ENCODE assay signal across 36 cellular contexts in genomic region chr14:26934151-26934550, GRCh38.
"Had no signal": no experiment of that assay in that cellular context is flagged by ENCODE, and none has a peak within 500 bp of the region (broad histone marks: within the 10 kb centered on the region; RNA-seq: fewer than 3 reads in every experiment).

No MANE protein-coding gene starts in this region.

- FAIRE-seq: colon, endometrium, endothelial cell of umbilical vein, frontal cortex had no signal

- H3K9me3 ChIP-seq: adrenal gland, body of pancreas, esophagus squamous epithelium, heart left ventricle had no signal

- DNase-seq: activated CD4-positive, alpha-beta memory T cell treated with anti-CD3 and anti-CD28 coated beads for 36 hours; activated CD4-positive, alpha-beta T cell treated with anti-CD3 and anti-CD28 coated beads for 36 hours; activated CD4-positive, alpha-beta T cell treated with anti-CD3 and anti-CD28 coated beads, Interleukin-2, amount 10 ng/mL, durations not matched to agents 24 days and 14 days; activated CD4-positive, CD25-positive, alpha-beta regulatory T cell; activated CD4-positive, CD25-positive, alpha-beta regulatory T cell treated with anti-CD3 and anti-CD28 coated beads, Interleukin-2, amount 50 U/mL, for 72 hours; activated CD8-positive, alpha-beta memory T cell treated with anti-CD3 and anti-CD28 coated beads, Interleukin-2, amount 10 ng/mL, durations not matched to agents 7 days and 5 days; activated CD8-positive, alpha-beta memory T cell treated with anti-CD3 and anti-CD28 coated beads, Interleukin-2, amount 50 U/mL, for 4 hours; activated CD8-positive, alpha-beta T cell treated with anti-CD3 and anti-CD28 coated beads, Interleukin-2, amount 10 ng/mL, durations not matched to agents 7 days and 5 days; activated effector memory CD4-positive, alpha-beta T cell treated with anti-CD3 and anti-CD28 coated beads, Interleukin-2, amount 50 U/mL, for 16 hours; activated naive CD4-positive, alpha-beta T cell treated with anti-CD3 and anti-CD28 coated beads for 36 hours; activated naive CD8-positive, alpha-beta T cell treated with anti-CD3 and anti-CD28 coated beads for 36 hours; activated naive CD8-positive, alpha-beta T cell treated with anti-CD3 and anti-CD28 coated beads, Interleukin-2, amount 50 U/mL, for 24 hours; activated T-cell treated with anti-CD3 and anti-CD28 coated beads, Interleukin-2, amount 50 U/mL, for 1 hour; activated T-cell treated with anti-CD3 and anti-CD28 coated beads, Interleukin-2, amount 50 U/mL, for 48 hours; adrenal gland; amygdala; aorta; body of pancreas; caudate nucleus; cortex of kidney; dermis blood vessel endothelial cell; effector CD4-positive, alpha-beta T cell; effector memory CD8-positive, alpha-beta T cell; esophagus squamous epithelium; foreskin fibroblast; glutamatergic neuron; heart left ventricle; T-helper 2 cell had no signal

- H3K27ac Mint-ChIP-seq: activated CD4-positive, alpha-beta memory T cell treated with anti-CD3 and anti-CD28 coated beads for 36 hours; activated CD4-positive, alpha-beta T cell treated with anti-CD3 and anti-CD28 coated beads for 36 hours; activated CD4-positive, alpha-beta T cell treated with anti-CD3 and anti-CD28 coated beads, Interleukin-2, amount 10 ng/mL, durations not matched to agents 24 days and 14 days; activated CD8-positive, alpha-beta memory T cell treated with anti-CD3 and anti-CD28 coated beads, Interleukin-2, amount 10 ng/mL, durations not matched to agents 7 days and 5 days; activated CD8-positive, alpha-beta T cell treated with anti-CD3 and anti-CD28 coated beads, Interleukin-2, amount 10 ng/mL, durations not matched to agents 7 days and 5 days; activated naive CD4-positive, alpha-beta T cell treated with anti-CD3 and anti-CD28 coated beads for 36 hours; activated naive CD4-positive, alpha-beta T cell treated with anti-CD3 and anti-CD28 coated beads, Interleukin-2, amount 50 U/mL, for 24 hours; activated naive CD8-positive, alpha-beta T cell treated with anti-CD3 and anti-CD28 coated beads for 36 hours; activated naive CD8-positive, alpha-beta T cell treated with anti-CD3 and anti-CD28 coated beads, Interleukin-2, amount 50 U/mL, for 24 hours; activated T-helper 1 cell treated with anti-CD3 and anti-CD28 coated beads, Interleukin-12 subunit alpha, Interleukin-12 subunit beta, Interleukin-2, Interleukin-4 antibody, amounts not matched to agents 30 ng/mL and 10 ng/mL and 1 ng/mL, durations not matched to agents 14 hours and 24 hours and 36 hours; activated T-helper 2 cell treated with anti-CD3 and anti-CD28 coated beads, Interferon-gamma antibody, Interleukin-2, Interleukin-4, amounts not matched to agents 10 μg/mL and 5 μg/mL and 100 μg/mL, durations not matched to agents 14 hours and 24 hours and 36 hours; effector memory CD8-positive, alpha-beta T cell had no signal

- H3K4me1 Mint-ChIP-seq: activated CD4-positive, alpha-beta T cell treated with anti-CD3 and anti-CD28 coated beads for 36 hours; activated CD4-positive, alpha-beta T cell treated with anti-CD3 and anti-CD28 coated beads, Interleukin-2, amount 10 ng/mL, durations not matched to agents 24 days and 14 days; activated CD8-positive, alpha-beta memory T cell treated with anti-CD3 and anti-CD28 coated beads, Interleukin-2, amount 10 ng/mL, durations not matched to agents 7 days and 5 days; activated naive CD4-positive, alpha-beta T cell treated with anti-CD3 and anti-CD28 coated beads, Interleukin-2, amount 50 U/mL, for 24 hours; activated naive CD8-positive, alpha-beta T cell treated with anti-CD3 and anti-CD28 coated beads for 36 hours; activated naive CD8-positive, alpha-beta T cell treated with anti-CD3 and anti-CD28 coated beads, Interleukin-2, amount 50 U/mL, for 24 hours had no signal

- H3K36me3 Mint-ChIP-seq: activated CD4-positive, alpha-beta memory T cell treated with anti-CD3 and anti-CD28 coated beads for 36 hours; activated CD8-positive, alpha-beta memory T cell treated with anti-CD3 and anti-CD28 coated beads, Interleukin-2, amount 10 ng/mL, durations not matched to agents 7 days and 5 days; activated naive CD4-positive, alpha-beta T cell treated with anti-CD3 and anti-CD28 coated beads, Interleukin-2, amount 50 U/mL, for 24 hours; activated naive CD8-positive, alpha-beta T cell treated with anti-CD3 and anti-CD28 coated beads for 36 hours had no signal

- H3K4me1 ChIP-seq: adrenal gland, body of pancreas, esophagus squamous epithelium, heart left ventricle had no signal

- H3K27me3 Mint-ChIP-seq: activated CD4-positive, alpha-beta memory T cell treated with anti-CD3 and anti-CD28 coated beads for 36 hours; activated CD4-positive, alpha-beta T cell treated with anti-CD3 and anti-CD28 coated beads for 36 hours; activated CD4-positive, alpha-beta T cell treated with anti-CD3 and anti-CD28 coated beads, Interleukin-2, amount 10 ng/mL, durations not matched to agents 24 days and 14 days; activated CD8-positive, alpha-beta memory T cell treated with anti-CD3 and anti-CD28 coated beads, Interleukin-2, amount 10 ng/mL, durations not matched to agents 7 days and 5 days; activated naive CD4-positive, alpha-beta T cell treated with anti-CD3 and anti-CD28 coated beads, Interleukin-2, amount 50 U/mL, for 24 hours; activated naive CD8-positive, alpha-beta T cell treated with anti-CD3 and anti-CD28 coated beads for 36 hours; activated naive CD8-positive, alpha-beta T cell treated with anti-CD3 and anti-CD28 coated beads, Interleukin-2, amount 50 U/mL, for 24 hours; effector memory CD8-positive, alpha-beta T cell had no signal

- H3K36me3 ChIP-seq: adrenal gland, esophagus squamous epithelium, heart left ventricle had no signal

- H3K27me3 ChIP-seq: adrenal gland, body of pancreas, esophagus squamous epithelium, heart left ventricle had no signal

- H3K4me3 Mint-ChIP-seq: activated CD4-positive, alpha-beta memory T cell treated with anti-CD3 and anti-CD28 coated beads for 36 hours; activated CD4-positive, alpha-beta T cell treated with anti-CD3 and anti-CD28 coated beads for 36 hours; activated CD4-positive, alpha-beta T cell treated with anti-CD3 and anti-CD28 coated beads, Interleukin-2, amount 10 ng/mL, durations not matched to agents 24 days and 14 days; activated CD8-positive, alpha-beta memory T cell treated with anti-CD3 and anti-CD28 coated beads, Interleukin-2, amount 10 ng/mL, durations not matched to agents 7 days and 5 days; activated CD8-positive, alpha-beta T cell treated with anti-CD3 and anti-CD28 coated beads, Interleukin-2, amount 10 ng/mL, durations not matched to agents 7 days and 5 days; activated naive CD4-positive, alpha-beta T cell treated with anti-CD3 and anti-CD28 coated beads for 36 hours; activated naive CD4-positive, alpha-beta T cell treated with anti-CD3 and anti-CD28 coated beads, Interleukin-2, amount 50 U/mL, for 24 hours; activated naive CD8-positive, alpha-beta T cell treated with anti-CD3 and anti-CD28 coated beads for 36 hours; activated naive CD8-positive, alpha-beta T cell treated with anti-CD3 and anti-CD28 coated beads, Interleukin-2, amount 50 U/mL, for 24 hours; activated T-helper 1 cell treated with anti-CD3 and anti-CD28 coated beads, Interleukin-12 subunit alpha, Interleukin-12 subunit beta, Interleukin-2, Interleukin-4 antibody, amounts not matched to agents 30 ng/mL and 10 ng/mL and 1 ng/mL, durations not matched to agents 14 hours and 24 hours and 36 hours; effector memory CD8-positive, alpha-beta T cell had no signal

- ATAC-seq: activated CD4-positive, alpha-beta T cell treated with anti-CD3 and anti-CD28 coated beads for 36 hours; activated CD8-positive, alpha-beta memory T cell treated with anti-CD3 and anti-CD28 coated beads, Interleukin-2, amount 10 ng/mL, durations not matched to agents 7 days and 5 days; activated CD8-positive, alpha-beta T cell treated with anti-CD3 and anti-CD28 coated beads, Interleukin-2, amount 10 ng/mL, durations not matched to agents 7 days and 5 days; activated naive CD8-positive, alpha-beta T cell treated with anti-CD3 and anti-CD28 coated beads, Interleukin-2, amount 50 U/mL, for 24 hours; body of pancreas; effector memory CD8-positive, alpha-beta T cell; heart left ventricle had no signal

- H3K4me3 ChIP-seq: adrenal gland, body of pancreas, esophagus squamous epithelium, heart left ventricle had no signal

- H3K27ac ChIP-seq: adrenal gland, body of pancreas, epithelial cell of prostate, esophagus squamous epithelium, heart left ventricle had no signal
